27 cellular contexts compared by ENCODE assay signal in genomic region chr14:96119947-96120346, GRCh38.
A peak's percentile ranks its signal among the peaks of the same experiment; 100 is the strongest.
DNase-seq lines count a peak whose midpoint lies in the region; ATAC-seq, FAIRE-seq and TF ChIP-seq lines count a peak whose summit lies in the region.
"Had no signal": no experiment of that assay in that cellular context is flagged by ENCODE, and none has a peak within 500 bp of the region (broad histone marks: within the 10 kb centered on the region; RNA-seq: fewer than 3 reads in every experiment).

No MANE protein-coding gene starts in this region.

- TF ChIP-seq EP300 in SK-N-SH (IDR thresholded peaks at IDR 0.05; ENCODE audit: borderline replicate concordance in 1 of 2, low read depth in 1 of 2, low read length in 1 of 2) (no peak), HepG2 (IDR thresholded peaks at IDR 0.05; ENCODE audit: low read depth in 2 of 2, low read length in 2 of 2) (no peak), HepG2 (CRISPR knock-in tag; IDR thresholded peaks at IDR 0.05; ENCODE audit: borderline replicate concordance) (no peak)

- no peak for TF ChIP-seq CTCF in SK-N-SH (IDR thresholded peaks at IDR 0.05)
- TF ChIP-seq CTCF in HepG2 (CRISPR knock-in tag; IDR thresholded peaks at IDR 0.05): no peak
- TF ChIP-seq CTCF in vagina (IDR thresholded peaks at IDR 0.05): no peak

- H3K27me3 Mint-ChIP-seq in activated T-cell treated with anti-CD3 and anti-CD28 coated beads, Interleukin-2, amount 50 U/mL, for 72 hours (ENCODE audit: low read depth): no peaks in the 10 kb centered on the region
- H3K27me3 Mint-ChIP-seq: activated CD4-positive, alpha-beta memory T cell treated with anti-CD3 and anti-CD28 coated beads, Interleukin-2, amount 10 ng/mL, durations not matched to agents 7 days and 5 days; naive thymus-derived CD4-positive, alpha-beta T cell had no signal

- H3K4me2 ChIP-seq in SK-N-SH: 0 out of 2 replicates have a peak overlapping the region, but pooled peaks have one; percentile 33
- H3K4me2 ChIP-seq in HepG2 (ENCODE audit: low read depth, low read length): no peak overlapping the region

- no peak overlapping the region for H3K4me3 ChIP-seq in SK-N-SH (ENCODE audit: low read depth in 2 of 2, low read length in 1 of 2)
- H3K4me3 ChIP-seq in HepG2 (replicated peaks in 1 of 3; ENCODE audit: insufficient read depth in 1 of 3, low read depth in 2 of 3, low read length in 3 of 3): no peak overlapping the region
- no peak overlapping the region for H3K4me3 ChIP-seq in vagina
- H3K4me3 ChIP-seq: breast epithelium, esophagus muscularis mucosa, gastrocnemius medialis, left ventricle myocardium inferior had no signal

- no peaks in the 10 kb centered on the region for H3K27me3 ChIP-seq in SK-N-SH (ENCODE audit: insufficient read depth)
- no peaks in the 10 kb centered on the region; a peak in 1 of 5 replicates for H3K27me3 ChIP-seq in HepG2 (ENCODE audit: control insufficient read depth in 1 of 2, insufficient read depth in 2 of 2, low read length in 2 of 2)
- H3K27me3 ChIP-seq in vagina: no peaks in the 10 kb centered on the region
- H3K27me3 ChIP-seq: breast epithelium, esophagus muscularis mucosa, gastrocnemius medialis had no signal

- H4K20me1 ChIP-seq in SK-N-SH (ENCODE audit: insufficient read depth) (no peaks in the 10 kb centered on the region), HepG2 (ENCODE audit: insufficient read depth, low read length) (no peaks in the 10 kb centered on the region)

- H3K27ac ChIP-seq in SK-N-SH (ENCODE audit: low read depth in 2 of 2, low read length in 1 of 2) (peak overlapping the region in 1 of 2 experiments; percentile 70; a peak in 3 of 4 replicates), HepG2 (ENCODE audit: extremely low read length, insufficient read depth, low read length) (no peak overlapping the region), vagina (peak overlapping the region; percentile 77)
- H3K27ac ChIP-seq: breast epithelium, esophagus muscularis mucosa, gastrocnemius medialis, left ventricle myocardium inferior had no signal

- H3K9me3 ChIP-seq in SK-N-SH: no peaks in the 10 kb centered on the region
- H3K9me3 ChIP-seq in HepG2 (ENCODE audit: low read length): peaks cover 2% of the 10 kb centered on the region; the same call in 1 of the 2 replicates
- no peaks in the 10 kb centered on the region for H3K9me3 ChIP-seq in vagina
- H3K9me3 ChIP-seq: esophagus muscularis mucosa, gastrocnemius medialis had no signal

- intact Hi-C loops in HepG2 (cut with micrococcal nuclease; ENCODE audit: unreplicated experiment): no loop called here
- intact Hi-C loops in vagina (cut with DNase I): no loop called here

- peaks cover 11 to 45% of the 10 kb centered on the region in 2 experiments; a peak in 3 of 4 replicates for H3K4me1 ChIP-seq in SK-N-SH (ENCODE audit: control insufficient read depth in 1 of 2, insufficient read depth in 2 of 2, low read depth in 1 of 2, low read length in 1 of 2)
- H3K4me1 ChIP-seq in HepG2 (ENCODE audit: insufficient read depth, low read length): no peaks in the 10 kb centered on the region
- H3K4me1 ChIP-seq in vagina: peaks cover 5% of the 10 kb centered on the region
- H3K4me1 ChIP-seq: gastrocnemius medialis, left ventricle myocardium inferior had no signal

- TF ChIP-seq RAD21 in SK-N-SH (IDR thresholded peaks at IDR 0.05; ENCODE audit: low read length) (no peak), HepG2 (CRISPR knock-in tag; IDR thresholded peaks at IDR 0.05) (no peak)

- CTCF ChIA-PET in SK-N-SH (lab: Yijun Ruan, JAX): interaction anchor here (0.8 to 37.1 kb wide), 11 partner anchors 10 to 560 kb away, joined by 3 to 920 read pairs (median 4); no protein-coding TSS in a partner anchor
- CTCF ChIA-PET in HepG2 (lab: Yijun Ruan, JAX; ENCODE audit: low intra/inter-chr PET ratio, low total read pairs): no interaction called here

- H3K36me3 Mint-ChIP-seq in activated T-cell treated with anti-CD3 and anti-CD28 coated beads, Interleukin-2, amount 50 U/mL, for 72 hours (ENCODE audit: insufficient read depth in 2 of 2): no peaks in the 10 kb centered on the region
- H3K36me3 Mint-ChIP-seq: CD8-positive, alpha-beta memory T cell; naive thymus-derived CD4-positive, alpha-beta T cell had no signal

- WGBS in SK-N-SH (ENCODE audit: low lambda C conversion rate): 53% methylated on average over 2 of the region's 2 CpGs
- 2% methylated on average over 2 of the region's 2 CpGs for WGBS in HepG2 (ENCODE audit: low lambda C conversion rate)

- H3K9ac ChIP-seq in SK-N-SH: no peak overlapping the region
- no peak overlapping the region for H3K9ac ChIP-seq in HepG2 (ENCODE audit: insufficient read depth, low read depth, low read length)

- H2AFZ ChIP-seq in SK-N-SH (ENCODE audit: low read depth) (peak overlapping the region; percentile 49; the same call in 1 of the 2 replicates), HepG2 (ENCODE audit: low read length) (no peak overlapping the region)

- no peaks in the 10 kb centered on the region for H3K9me3 Mint-ChIP-seq in activated T-cell treated with anti-CD3 and anti-CD28 coated beads, Interleukin-2, amount 50 U/mL, for 72 hours
- H3K9me3 Mint-ChIP-seq: activated CD4-positive, alpha-beta memory T cell treated with anti-CD3 and anti-CD28 coated beads, Interleukin-2, amount 10 ng/mL, durations not matched to agents 7 days and 5 days; CD8-positive, alpha-beta memory T cell had no signal

- H3F3A ChIP-seq in SK-N-SH (replicated peaks; ENCODE audit: insufficient read depth): no peaks in the 10 kb centered on the region

- POLR2A ChIA-PET in SK-N-SH (lab: Yijun Ruan, JAX): interaction anchor here (0.7 to 2.2 kb wide), 6 partner anchors 16 to 155 kb away, joined by 3 to 7 read pairs (median 3); no protein-coding TSS in a partner anchor
- POLR2A ChIA-PET in HepG2 (lab: Yijun Ruan, JAX): no interaction called here

- H3K9me2 ChIP-seq in SK-N-SH: no peaks in the 10 kb centered on the region

- FAIRE-seq in HepG2 (lab: Jason Lieb, UNC): no peak
- FAIRE-seq: A204.1, H1 had no signal

- in situ Hi-C loops in HepG2 (cut with HindIII; ENCODE audit: extremely low pct_ligation_motif_present, low pct_unique_long_range_greater_than_20kb): no loop called here

- BruUV-seq in HepG2 (replicated peaks; lab: Mats Ljungman, UMichigan): no TSS peak

- no peak for TF ChIP-seq POLR2A in HepG2 (IDR thresholded peaks at IDR 0.05; ENCODE audit: insufficient read depth in 1 of 2, low read depth in 2 of 2, low read length in 2 of 2)
- TF ChIP-seq POLR2A in vagina (IDR thresholded peaks at IDR 0.05): no peak

- peak overlapping the region; percentile 76 for H3K27ac Mint-ChIP-seq in activated T-cell treated with anti-CD3 and anti-CD28 coated beads, Interleukin-2, amount 50 U/mL, for 72 hours
- H3K27ac Mint-ChIP-seq: activated CD4-positive, alpha-beta memory T cell treated with anti-CD3 and anti-CD28 coated beads, Interleukin-2, amount 10 ng/mL, durations not matched to agents 7 days and 5 days; CD8-positive, alpha-beta memory T cell had no signal

- no peak overlapping the region for H3K4me3 Mint-ChIP-seq in activated T-cell treated with anti-CD3 and anti-CD28 coated beads, Interleukin-2, amount 50 U/mL, for 72 hours
- H3K4me3 Mint-ChIP-seq: activated CD4-positive, alpha-beta memory T cell treated with anti-CD3 and anti-CD28 coated beads, Interleukin-2, amount 10 ng/mL, durations not matched to agents 7 days and 5 days; CD8-positive, alpha-beta memory T cell had no signal

- H3K36me3 ChIP-seq in SK-N-SH (replicated peaks in 1 of 2; ENCODE audit: control insufficient read depth in 1 of 2, insufficient read depth in 2 of 2, low read length in 1 of 2) (no peaks in the 10 kb centered on the region), HepG2 (replicated peaks in 1 of 2; ENCODE audit: control insufficient read depth in 1 of 2, insufficient read depth in 2 of 2, low read length in 2 of 2) (no peaks in the 10 kb centered on the region), vagina (no peaks in the 10 kb centered on the region)
- H3K36me3 ChIP-seq: breast epithelium, esophagus muscularis mucosa, gastrocnemius medialis, left ventricle myocardium inferior had no signal

- peak in 1 of 2 donors; percentile 5 for DNase-seq in activated T-cell treated with anti-CD3 and anti-CD28 coated beads, Interleukin-2, amount 50 U/mL, for 72 hours
- DNase-seq in activated T-cell treated with anti-CD3 and anti-CD28 coated beads, Interleukin-2, amount 50 U/mL, for 1 hour: no peak
- DNase-seq in SK-N-SH (no peak), HepG2 (ENCODE audit: low spot score) (no peak), vagina (ENCODE audit: extremely low spot score in 2 of 2) (no peak), activated gamma-delta T cell (lab: John Stamatoyannopoulos, UW) (no peak)
- DNase-seq: activated CD4-positive, alpha-beta memory T cell treated with anti-CD3 and anti-CD28 coated beads, Interleukin-2, amount 10 ng/mL, durations not matched to agents 7 days and 5 days; activated gamma-delta T cell treated with Interleukin-2 at 50 U/mL for 16 hours; amniotic stem cell; CD8-positive, alpha-beta memory T cell; gastrocnemius medialis; GDM1; hypothalamus; left ventricle myocardium inferior; naive thymus-derived CD4-positive, alpha-beta T cell; NCI-H1694; NCI-H526 treated with DMSO at 0.1 percent for 48 hours; occipital lobe; stimulated activated CD4-positive, alpha-beta T cell treated with anti-CD3 and anti-CD28 coated beads, Interleukin-2, amount 100 ng/mL, for 48 hours; stimulated activated naive CD4-positive, alpha-beta T cell had no signal

- peak; percentile 74 to 85 for ATAC-seq in activated T-cell treated with anti-CD3 and anti-CD28 coated beads, Interleukin-2, amount 50 U/mL, for 72 hours (replicated peaks in 1 of 2)
- ATAC-seq in HepG2: no peak
- ATAC-seq in GM18519 (IDR thresholded peaks at IDR 0.05; ENCODE audit: low FRiP score, unreplicated experiment): no peak
- no peak for ATAC-seq in GM21825 (IDR thresholded peaks at IDR 0.05; ENCODE audit: unreplicated experiment)
- ATAC-seq: gastrocnemius medialis; naive thymus-derived CD4-positive, alpha-beta T cell; Right ventricle myocardium inferior had no signal

- peaks cover 29% of the 10 kb centered on the region for H3K4me1 Mint-ChIP-seq in activated T-cell treated with anti-CD3 and anti-CD28 coated beads, Interleukin-2, amount 50 U/mL, for 72 hours (ENCODE audit: low read depth)

- H3K79me2 ChIP-seq in SK-N-SH (ENCODE audit: insufficient read depth): no peaks in the 10 kb centered on the region
- no peaks in the 10 kb centered on the region for H3K79me2 ChIP-seq in HepG2 (ENCODE audit: insufficient read depth, low read length)

TF ChIP-seq in SK-N-SH, 30 proteins besides CTCF, POLR2A, EP300 and RAD21:
- no peak for TF ChIP-seq FOXM1 (IDR thresholded peaks at IDR 0.05; ENCODE audit: low read depth)

TF ChIP-seq in HepG2, 621 proteins besides CTCF, POLR2A, EP300 and RAD21 (continues in another document):
- TF ChIP-seq ZMAT3 (CRISPR knock-in tag; conservative IDR thresholded peaks at IDR 0.05) (no peak), NCOA2 (CRISPR knock-in tag; IDR thresholded peaks at IDR 0.05) (no peak), PRMT3 (CRISPR knock-in tag; IDR thresholded peaks at IDR 0.05; ENCODE audit: borderline replicate concordance, low read depth) (no peak), CEBPG (CRISPR knock-in tag; IDR thresholded peaks at IDR 0.05) (peak; percentile 27; the same call in 1 of the 2 replicates)

Comparison
In these comparisons a context has a peak if more than half of its experiments do, and no peak if none do; other contexts are left out.
1. ATAC-seq: peak in activated T-cell treated with anti-CD3 and anti-CD28 coated beads, Interleukin-2, amount 50 U/mL, for 72 hours (2 of 2); none in HepG2 (single experiment), GM18519 (single experiment) and GM21825 (single experiment).